Comparison of ENCODE assay signal across 15 cellular contexts in genomic region chr17:9512323-9513168, GRCh38.
DNase-seq lines count a peak whose midpoint lies in the region; FAIRE-seq and TF ChIP-seq lines count a peak whose summit lies in the region.
"Had no signal": no experiment of that assay in that cellular context is flagged by ENCODE, and none has a peak within 500 bp of the region (broad histone marks: within the 10 kb centered on the region; RNA-seq: fewer than 3 reads in every experiment).

No MANE protein-coding gene starts in this region.

- in situ Hi-C loops in astrocyte of the spinal cord (cut with HindIII; ENCODE audit: low sequenced_read_pairs), result no loop called here

- H3K27ac Mint-ChIP-seq in nephron progenitor cell, result no peak overlapping the region
- H3K27ac Mint-ChIP-seq: CD8-positive, alpha-beta memory T cell; progenitor cell of endocrine pancreas had no signal

- peaks cover 48% of the 10 kb centered on the region for H3K36me3 Mint-ChIP-seq in nephron progenitor cell (ENCODE audit: low read depth)

- DNase-seq in EL (peak; percentile 67), LoVo (ENCODE audit: low spot score) (peak; percentile 13), astrocyte of the spinal cord (ENCODE audit: low read depth, low spot score) (peak; percentile 86), iris pigment epithelial cell (ENCODE audit: low read depth) (peak; percentile 90), epidermal melanocyte (ENCODE audit: insufficient read length, low spot score) (no peak), nephron progenitor cell (no peak), OCI-M2 (lab: John Stamatoyannopoulos, UW; ENCODE audit: unreplicated experiment) (no peak), frontal cortex (ENCODE audit: low spot score in 2 of 2) (no peak)
- DNase-seq: CD8-positive, alpha-beta memory T cell; cerebellar nuclear complex; NCI-H2107; stimulated activated CD4-positive, alpha-beta T cell treated with anti-CD3 and anti-CD28 coated beads, Interleukin-4, amount 100 ng/mL, for 4 hours; stomach had no signal

- H3K4me3 Mint-ChIP-seq in nephron progenitor cell, result no peak overlapping the region
- H3K4me3 Mint-ChIP-seq: CD8-positive, alpha-beta memory T cell had no signal

- H3K27me3 Mint-ChIP-seq in nephron progenitor cell (ENCODE audit: low read depth, poor library complexity), result no peaks in the 10 kb centered on the region
- H3K27me3 Mint-ChIP-seq: CD8-positive, alpha-beta memory T cell; progenitor cell of endocrine pancreas had no signal

- H3K4me3 ChIP-seq in astrocyte of the spinal cord (ENCODE audit: low read depth, low read length), result no peak overlapping the region
- H3K4me3 ChIP-seq: stomach had no signal

- peaks cover 50% of the 10 kb centered on the region for H3K9me3 Mint-ChIP-seq in nephron progenitor cell

- TF ChIP-seq CTCF in astrocyte of the spinal cord (IDR thresholded peaks at IDR 0.05; ENCODE audit: low read depth, low read length) (no peak), nephron progenitor cell (IDR thresholded peaks at IDR 0.05) (no peak)

- no peak for FAIRE-seq in frontal cortex (lab: Jason Lieb, UNC)
- FAIRE-seq: HTR-8/SVneo had no signal

- H3K4me1 Mint-ChIP-seq in nephron progenitor cell, result peaks cover under 1% of the 10 kb centered on the region

Comparison
In these comparisons a context has a peak if more than half of its experiments do, and no peak if none do; other contexts are left out.
1. DNase-seq: peak in EL (single experiment), LoVo (single experiment), astrocyte of the spinal cord (single experiment) and iris pigment epithelial cell (single experiment); none in epidermal melanocyte (single experiment), nephron progenitor cell (single experiment), OCI-M2 (single experiment) and frontal cortex (0 of 2).